Comparison of ENCODE assay signal across 24 cellular contexts in genomic region chr5:138943615-138944173, GRCh38.
DNase-seq lines count a peak whose midpoint lies in the region; ATAC-seq, FAIRE-seq and TF ChIP-seq lines count a peak whose summit lies in the region.
"Had no signal": no experiment of that assay in that cellular context is flagged by ENCODE, and none has a peak within 500 bp of the region (broad histone marks: within the 10 kb centered on the region; RNA-seq: fewer than 3 reads in every experiment).

No MANE protein-coding gene starts in this region.

- H2AFZ ChIP-seq in GM23338: no peak overlapping the region

- H3K9me2 ChIP-seq in GM23338 (ENCODE audit: insufficient read depth): no peaks in the 10 kb centered on the region

- no peaks in the 10 kb centered on the region for H3K9me3 Mint-ChIP-seq in GM23338
- no peaks in the 10 kb centered on the region for H3K9me3 Mint-ChIP-seq in stimulated activated effector memory CD8-positive, alpha-beta T cell treated with anti-CD3 and anti-CD28 coated beads, Interleukin-12 subunit alpha, Interleukin-12 subunit beta, amount 100 ng/mL, for 72 hours
- peaks cover 3 to 5% of the 10 kb centered on the region in 2 donors for H3K9me3 Mint-ChIP-seq in activated T-cell treated with anti-CD3 and anti-CD28 coated beads, Interleukin-2, amount 50 U/mL, for 72 hours
- H3K9me3 Mint-ChIP-seq: activated CD4-positive, alpha-beta memory T cell treated with anti-CD3 and anti-CD28 coated beads, Interleukin-2, amount 10 ng/mL, durations not matched to agents 7 days and 5 days; activated naive CD4-positive, alpha-beta T cell treated with anti-CD3 and anti-CD28 coated beads, Interleukin-2, amount 10 ng/mL, durations not matched to agents 7 days and 5 days; dendritic cell treated with granulocyte-macrophage colony-stimulating factor and Interleukin-4, amounts not matched to agents 40 ng/mL and 50 ng/mL, for 4 days; HFFc6; stimulated activated naive B cell treated with anti-CD40 and anti-IgM and Interleukin-4, amounts not matched to agents 10 μg/mL and 1 μg/mL and 100 μg/mL, for 72 hours had no signal

- no peaks in the 10 kb centered on the region for H3K36me3 Mint-ChIP-seq in GM23338 (ENCODE audit: low read depth)
- peaks cover 18% of the 10 kb centered on the region for H3K36me3 Mint-ChIP-seq in stimulated activated effector memory CD8-positive, alpha-beta T cell treated with anti-CD3 and anti-CD28 coated beads, Interleukin-12 subunit alpha, Interleukin-12 subunit beta, amount 100 ng/mL, for 72 hours
- peaks cover 2 to 8% of the 10 kb centered on the region in 2 donors for H3K36me3 Mint-ChIP-seq in activated T-cell treated with anti-CD3 and anti-CD28 coated beads, Interleukin-2, amount 50 U/mL, for 72 hours (ENCODE audit: insufficient read depth in 2 of 2)
- H3K36me3 Mint-ChIP-seq: activated naive CD4-positive, alpha-beta T cell treated with anti-CD3 and anti-CD28 coated beads, Interleukin-2, amount 10 ng/mL, durations not matched to agents 7 days and 5 days had no signal

- H3K79me2 ChIP-seq in GM23338 (replicated peaks; ENCODE audit: insufficient read depth): no peaks in the 10 kb centered on the region

- POLR2A ChIA-PET in RWPE1 (lab: Yijun Ruan, JAX; ENCODE audit: low non-redundant PET): no interaction called here

- FAIRE-seq in kidney (lab: Jason Lieb, UNC): no peak
- FAIRE-seq: pancreas had no signal

- CTCF ChIA-PET in RWPE1 (lab: Yijun Ruan, JAX): no interaction called here

- no peak overlapping the region for H3K27ac ChIP-seq in GM23338 (ENCODE audit: low read depth)
- peak overlapping the region; percentile 7; the same call in 1 of the 2 replicates for H3K27ac ChIP-seq in RWPE1
- H3K27ac ChIP-seq in kidney (ENCODE audit: low read depth in 2 of 2, low read length in 2 of 2): no peak overlapping the region
- H3K27ac ChIP-seq: pancreas, right atrium auricular region, SJCRH30, spleen, thoracic aorta had no signal

- peaks cover 41% of the 10 kb centered on the region for H3K4me1 Mint-ChIP-seq in GM23338
- peaks cover 8% of the 10 kb centered on the region for H3K4me1 Mint-ChIP-seq in stimulated activated effector memory CD8-positive, alpha-beta T cell treated with anti-CD3 and anti-CD28 coated beads, Interleukin-12 subunit alpha, Interleukin-12 subunit beta, amount 100 ng/mL, for 72 hours
- H3K4me1 Mint-ChIP-seq in activated T-cell treated with anti-CD3 and anti-CD28 coated beads, Interleukin-2, amount 50 U/mL, for 72 hours (ENCODE audit: low read depth): peaks cover 14% of the 10 kb centered on the region

- H3K27me3 Mint-ChIP-seq in GM23338 (ENCODE audit: insufficient read depth, low read depth, poor library complexity): peaks cover 12% of the 10 kb centered on the region
- no peaks in the 10 kb centered on the region for H3K27me3 Mint-ChIP-seq in activated T-cell treated with anti-CD3 and anti-CD28 coated beads, Interleukin-2, amount 50 U/mL, for 72 hours (ENCODE audit: low read depth)
- H3K27me3 Mint-ChIP-seq: activated CD4-positive, alpha-beta memory T cell treated with anti-CD3 and anti-CD28 coated beads, Interleukin-2, amount 10 ng/mL, durations not matched to agents 7 days and 5 days; activated naive CD4-positive, alpha-beta T cell treated with anti-CD3 and anti-CD28 coated beads, Interleukin-2, amount 10 ng/mL, durations not matched to agents 7 days and 5 days; dendritic cell treated with granulocyte-macrophage colony-stimulating factor and Interleukin-4, amounts not matched to agents 40 ng/mL and 50 ng/mL, for 4 days; naive thymus-derived CD4-positive, alpha-beta T cell; stimulated activated naive B cell treated with anti-CD40 and anti-IgM and Interleukin-4, amounts not matched to agents 10 μg/mL and 1 μg/mL and 100 μg/mL, for 72 hours had no signal

- peaks cover 6% of the 10 kb centered on the region for H3K4me1 ChIP-seq in GM23338 (ENCODE audit: insufficient read depth)
- H3K4me1 ChIP-seq in kidney (ENCODE audit: control insufficient read depth in 1 of 2, insufficient read depth in 1 of 2, low read depth in 1 of 2, low read length in 2 of 2): peaks cover 7 to 17% of the 10 kb centered on the region in 2 donors
- H3K4me1 ChIP-seq: SJCRH30 had no signal

- H4K20me1 ChIP-seq in GM23338 (replicated peaks; ENCODE audit: insufficient read depth): no peaks in the 10 kb centered on the region

- TF ChIP-seq CTCF in GM23338 (conservative IDR thresholded peaks at IDR 0.05; ENCODE audit: low read depth in 2 of 2): no peak
- no peak for TF ChIP-seq CTCF in RWPE1 (conservative IDR thresholded peaks at IDR 0.05; ENCODE audit: low read depth)
- no peak for TF ChIP-seq CTCF in kidney (IDR thresholded peaks at IDR 0.05; ENCODE audit: borderline replicate concordance, extremely low read depth, insufficient read depth)

- H3K4me3 ChIP-seq in GM23338 (no peak overlapping the region), kidney (ENCODE audit: low read length in 2 of 2) (no peak overlapping the region)
- H3K4me3 ChIP-seq: pancreas, right atrium auricular region, SJCRH30, spleen, thoracic aorta had no signal

- intact Hi-C loops in kidney (cut with DNase I): no loop called here

- peak overlapping the region; percentile 12; the same call in 1 of the 2 replicates for H3K27ac Mint-ChIP-seq in GM23338
- peak overlapping the region; percentile 36 for H3K27ac Mint-ChIP-seq in stimulated activated effector memory CD8-positive, alpha-beta T cell treated with anti-CD3 and anti-CD28 coated beads, Interleukin-12 subunit alpha, Interleukin-12 subunit beta, amount 100 ng/mL, for 72 hours
- H3K27ac Mint-ChIP-seq in activated T-cell treated with anti-CD3 and anti-CD28 coated beads, Interleukin-2, amount 50 U/mL, for 72 hours: no peak overlapping the region
- H3K27ac Mint-ChIP-seq: activated CD4-positive, alpha-beta memory T cell treated with anti-CD3 and anti-CD28 coated beads, Interleukin-2, amount 10 ng/mL, durations not matched to agents 7 days and 5 days; activated naive CD4-positive, alpha-beta T cell treated with anti-CD3 and anti-CD28 coated beads, Interleukin-2, amount 10 ng/mL, durations not matched to agents 7 days and 5 days; dendritic cell treated with granulocyte-macrophage colony-stimulating factor and Interleukin-4, amounts not matched to agents 40 ng/mL and 50 ng/mL, for 4 days; HFFc6 had no signal

- no peak for DNase-seq in GM23338 (ENCODE audit: low spot score)
- no peak for DNase-seq in RWPE1 (ENCODE audit: low spot score)
- DNase-seq in kidney: peak; percentile 52
- no peak for DNase-seq in stimulated activated effector memory CD8-positive, alpha-beta T cell treated with anti-CD3 and anti-CD28 coated beads, Interleukin-12 subunit alpha, Interleukin-12 subunit beta, amount 100 ng/mL, for 72 hours (ENCODE audit: low spot score in 2 of 2)
- DNase-seq in activated CD4-positive, alpha-beta T cell treated with anti-CD3 and anti-CD28 coated beads for 1 hour: no peak
- DNase-seq in activated T-cell treated with anti-CD3 and anti-CD28 coated beads, Interleukin-2, amount 50 U/mL, for 72 hours: no peak
- DNase-seq in stimulated activated naive CD8-positive, alpha-beta T cell treated with anti-CD3 and anti-CD28 coated beads, Interleukin-15, Interleukin-2, amounts not matched to agents 100 U/mL and 50 U/mL, for 24 hours: no peak
- DNase-seq: activated CD4-positive, alpha-beta memory T cell treated with anti-CD3 and anti-CD28 coated beads, Interleukin-2, amount 10 ng/mL, durations not matched to agents 7 days and 5 days; activated naive CD4-positive, alpha-beta T cell treated with anti-CD3 and anti-CD28 coated beads, Interleukin-2, amount 10 ng/mL, durations not matched to agents 7 days and 5 days; activated T-cell treated with anti-CD3 and anti-CD28 coated beads, Interleukin-2, amount 50 U/mL, for 1 hour; anterior cingulate cortex; HFFc6; MV-4-11; naive thymus-derived CD4-positive, alpha-beta T cell; NCI-H2171; NK-92 treated with Interleukin-12 subunit alpha and Interleukin-12 subunit beta, amount 100 ng/mL, for 24 hours; SJCRH30; spleen; stimulated activated CD4-positive, alpha-beta T cell treated with anti-CD3 and anti-CD28 coated beads, Interleukin-2, amount 100 ng/mL, for 48 hours; stimulated activated naive B cell treated with anti-CD40 and anti-IgM and Interleukin-4, amounts not matched to agents 10 μg/mL and 1 μg/mL and 100 μg/mL, for 72 hours had no signal

- H3K4me2 ChIP-seq in GM23338: no peak overlapping the region

- no peaks in the 10 kb centered on the region for H3K9me3 ChIP-seq in kidney (ENCODE audit: control insufficient read depth in 1 of 2, low read length in 2 of 2)
- H3K9me3 ChIP-seq: pancreas, right atrium auricular region, SJCRH30, spleen, thoracic aorta had no signal

- H3F3A ChIP-seq in GM23338 (replicated peaks; ENCODE audit: low read depth): no peaks in the 10 kb centered on the region

- H3K27me3 ChIP-seq in GM23338 (ENCODE audit: insufficient read depth): no peaks in the 10 kb centered on the region
- H3K27me3 ChIP-seq: pancreas, right atrium auricular region, SJCRH30, spleen had no signal

- H3K9ac ChIP-seq in kidney (ENCODE audit: low read length in 2 of 2): no peak overlapping the region

- H3K36me3 ChIP-seq in GM23338 (ENCODE audit: insufficient read depth) (no peaks in the 10 kb centered on the region), kidney (ENCODE audit: control insufficient read depth in 1 of 2, insufficient read depth in 2 of 2, low read length in 2 of 2) (peaks cover 0 to 4% of the 10 kb centered on the region in 2 donors)
- H3K36me3 ChIP-seq: pancreas, SJCRH30 had no signal

- ATAC-seq in GM23338: no peak
- ATAC-seq in stimulated activated effector memory CD8-positive, alpha-beta T cell treated with anti-CD3 and anti-CD28 coated beads, Interleukin-12 subunit alpha, Interleukin-12 subunit beta, amount 100 ng/mL, for 72 hours: no peak
- no peak for ATAC-seq in activated T-cell treated with anti-CD3 and anti-CD28 coated beads, Interleukin-2, amount 50 U/mL, for 72 hours (replicated peaks in 1 of 2)
- ATAC-seq in stimulated activated naive CD8-positive, alpha-beta T cell treated with anti-CD3 and anti-CD28 coated beads, Interleukin-15, Interleukin-2, amounts not matched to agents 100 U/mL and 50 U/mL, for 24 hours: no peak
- ATAC-seq: pancreas; stimulated activated naive B cell treated with anti-CD40 and anti-IgM and Interleukin-4, amounts not matched to agents 10 μg/mL and 1 μg/mL and 100 μg/mL, for 72 hours had no signal

- no peak overlapping the region for H3K4me3 Mint-ChIP-seq in GM23338
- H3K4me3 Mint-ChIP-seq in stimulated activated effector memory CD8-positive, alpha-beta T cell treated with anti-CD3 and anti-CD28 coated beads, Interleukin-12 subunit alpha, Interleukin-12 subunit beta, amount 100 ng/mL, for 72 hours: no peak overlapping the region
- no peak overlapping the region for H3K4me3 Mint-ChIP-seq in activated T-cell treated with anti-CD3 and anti-CD28 coated beads, Interleukin-2, amount 50 U/mL, for 72 hours
- H3K4me3 Mint-ChIP-seq: activated CD4-positive, alpha-beta memory T cell treated with anti-CD3 and anti-CD28 coated beads, Interleukin-2, amount 10 ng/mL, durations not matched to agents 7 days and 5 days; activated naive CD4-positive, alpha-beta T cell treated with anti-CD3 and anti-CD28 coated beads, Interleukin-2, amount 10 ng/mL, durations not matched to agents 7 days and 5 days; dendritic cell treated with granulocyte-macrophage colony-stimulating factor and Interleukin-4, amounts not matched to agents 40 ng/mL and 50 ng/mL, for 4 days; HFFc6; naive thymus-derived CD4-positive, alpha-beta T cell; stimulated activated naive B cell treated with anti-CD40 and anti-IgM and Interleukin-4, amounts not matched to agents 10 μg/mL and 1 μg/mL and 100 μg/mL, for 72 hours had no signal
